ENCODE assay signal across 9 cellular contexts in genomic region chr12:12024958-12025682, GRCh38. TPM values are rescaled to one million over a fixed set of nuclear protein-coding genes. Genes with fewer than 3 reads are reported as not detected.
DNase-seq lines count a peak whose midpoint lies in the region; ATAC-seq and TF ChIP-seq lines count a peak whose summit lies in the region.
"Had no signal": no experiment of that assay in that cellular context is flagged by ENCODE, and none has a peak within 500 bp of the region (broad histone marks: within the 10 kb centered on the region; RNA-seq: fewer than 3 reads in every experiment).

No MANE protein-coding gene starts in this region.

- peaks cover 7% of the 10 kb centered on the region for H3K4me1 Mint-ChIP-seq in CD8-positive, alpha-beta T cell (ENCODE audit: low read depth)

- no peak for ATAC-seq in CD8-positive, alpha-beta T cell
- ATAC-seq in GM19395 (IDR thresholded peaks at IDR 0.05; ENCODE audit: unreplicated experiment) (peak; percentile 89), HG03196 (IDR thresholded peaks at IDR 0.05; ENCODE audit: unreplicated experiment) (peak; percentile 85), heart right ventricle (no peak)

- H3K36me3 Mint-ChIP-seq in CD8-positive, alpha-beta T cell, result peaks cover 2% of the 10 kb centered on the region

- POLR2A ChIA-PET in CD8-positive, alpha-beta T cell (lab: Charles Lee), result no interaction called here

- intact Hi-C loops in CD8-positive, alpha-beta T cell (cut with DNase I, micrococcal nuclease), result no loop called here
- intact Hi-C loops in heart right ventricle (cut with DNase I), result loop anchor here in 2 of 10 donors (5.0 to 10.0 kb wide), 2 partner anchors 120 to 393 kb away; no protein-coding TSS in a partner anchor

- WGBS in heart right ventricle, 2 donors, result 87% methylated on average over 9 of the region's 9 CpGs

- H3K27ac Mint-ChIP-seq in CD8-positive, alpha-beta T cell, result peak overlapping the region; percentile 25

- H3K4me1 ChIP-seq in CD8-positive, alpha-beta T cell (ENCODE audit: insufficient read depth, low read length), result peaks cover 4% of the 10 kb centered on the region
- H3K4me1 ChIP-seq in heart right ventricle, result peaks cover 0 to 15% (median 0%) of the 10 kb centered on the region in 9 donors
- H3K4me1 ChIP-seq: SJSA1 had no signal

- CTCF ChIA-PET in CD8-positive, alpha-beta T cell (lab: Charles Lee), result interaction anchor here (1.3 kb wide), 1 partner anchor 444 kb away, joined by 5 read pairs; no protein-coding TSS in a partner anchor

- H3K27me3 Mint-ChIP-seq in CD8-positive, alpha-beta T cell (ENCODE audit: low read depth), result no peaks in the 10 kb centered on the region

- H3K36me3 ChIP-seq in CD8-positive, alpha-beta T cell (ENCODE audit: insufficient read depth, low read length), result no peaks in the 10 kb centered on the region
- no peaks in the 10 kb centered on the region for H3K36me3 ChIP-seq in heart right ventricle
- H3K36me3 ChIP-seq: SJSA1 had no signal

- H3K4me3 ChIP-seq in CD8-positive, alpha-beta T cell (ENCODE audit: low read depth, low read length), result no peak overlapping the region
- no peak overlapping the region for H3K4me3 ChIP-seq in heart right ventricle
- H3K4me3 ChIP-seq: SJSA1 had no signal

- no peaks in the 10 kb centered on the region for H3K9me3 ChIP-seq in CD8-positive, alpha-beta T cell (ENCODE audit: low read length)
- peaks cover 0 to 9% (median 0%) of the 10 kb centered on the region in 11 donors for H3K9me3 ChIP-seq in heart right ventricle
- H3K9me3 ChIP-seq: SJSA1 had no signal

- H3K27ac ChIP-seq in CD8-positive, alpha-beta T cell (ENCODE audit: low read depth, low read length), result no peak overlapping the region
- no peak overlapping the region for H3K27ac ChIP-seq in heart right ventricle
- H3K27ac ChIP-seq: SJSA1 had no signal

- DNase-seq in CD8-positive, alpha-beta T cell, result peak in 1 of 7 experiments; percentile 38
- DNase-seq in activated effector memory CD4-positive, alpha-beta T cell treated with anti-CD3 and anti-CD28 coated beads, Interleukin-2, amount 50 U/mL, for 16 hours, result peak; percentile 81
- DNase-seq in heart right ventricle, result no peak
- DNase-seq in foreskin melanocyte, result no peak
- DNase-seq in NOMO-1 treated with DMSO at 0.1 percent for 48 hours (lab: John Stamatoyannopoulos, UW; ENCODE audit: unreplicated experiment), result no peak
- DNase-seq in DMS 273 treated with DMSO at 0.1 percent for 48 hours (lab: John Stamatoyannopoulos, UW), result no peak

- no peaks in the 10 kb centered on the region for H3K27me3 ChIP-seq in CD8-positive, alpha-beta T cell (ENCODE audit: insufficient read depth, low read length)
- H3K27me3 ChIP-seq in heart right ventricle, result no peaks in the 10 kb centered on the region
- H3K27me3 ChIP-seq: SJSA1 had no signal

- H3K4me3 Mint-ChIP-seq in CD8-positive, alpha-beta T cell, result no peak overlapping the region

- H3K9me3 Mint-ChIP-seq in CD8-positive, alpha-beta T cell, result no peaks in the 10 kb centered on the region

- no peak for TF ChIP-seq CTCF in CD8-positive, alpha-beta T cell (IDR thresholded peaks at IDR 0.05)
- no peak for TF ChIP-seq CTCF in heart right ventricle (IDR thresholded peaks at IDR 0.05)

RNA-seq across cellular contexts. Expression of gene BCL2L14, which starts 45.6 kb away (rescaled TPM):
- under 1 TPM; 0.38 to 0.61 TPM for total RNA-seq in CD8-positive, alpha-beta T cell
- under 1 TPM in 1 of 10 donors, not detected in 9; 0.49 TPM for total RNA-seq in heart right ventricle
- polyA plus RNA-seq in heart right ventricle, result not detected
- total RNA-seq: SJSA1 had no signal

Comparison
In these comparisons a context has a peak if more than half of its experiments do, and no peak if none do; other contexts are left out.
1. ATAC-seq: peak in GM19395 (single experiment) and HG03196 (single experiment); none in CD8-positive, alpha-beta T cell (single experiment) and heart right ventricle (0 of 8).